Comparison of ENCODE assay signal across 8 cellular contexts in genomic region chr10:110137142-110137545, GRCh38.
DNase-seq lines count a peak whose midpoint lies in the region; ATAC-seq, FAIRE-seq and TF ChIP-seq lines count a peak whose summit lies in the region.

No MANE protein-coding gene starts in this region.

- POLR2A ChIA-PET in IMR-90 (lab: Charles Lee; ENCODE audit: unreplicated experiment) (no interaction called here), PC-3 (lab: Charles Lee; ENCODE audit: unreplicated experiment) (no interaction called here)

- CTCF ChIA-PET in IMR-90 (lab: Yijun Ruan, JAX), result interaction anchor here (0.6 to 3.0 kb wide), 8 partner anchors 73 to 253 kb away, joined by 3 to 14 read pairs (median 6); no protein-coding TSS in a partner anchor
- CTCF ChIA-PET in PC-3 (lab: Charles Lee), result no interaction called here

- H2BK5ac ChIP-seq in IMR-90 (ENCODE audit: low read depth, low read length, poor library complexity, severe bottlenecking), result peak overlapping the region; percentile 22

- H4K91ac ChIP-seq in IMR-90 (ENCODE audit: insufficient read depth, low read depth, low read length), result no peak overlapping the region

- ATAC-seq in GM19452 (IDR thresholded peaks at IDR 0.05; ENCODE audit: unreplicated experiment) (peak; percentile 66), IMR-90 (ENCODE audit: low read depth) (peak; percentile 82), PC-3 (peak; percentile 55), HG03457 (IDR thresholded peaks at IDR 0.05; ENCODE audit: unreplicated experiment) (no peak)
- ATAC-seq in stimulated activated naive CD8-positive, alpha-beta T cell treated with anti-CD3 and anti-CD28 coated beads, Interleukin-15, Interleukin-2, amounts not matched to agents 100 U/mL and 50 U/mL, for 24 hours, result peak; percentile 67

- H3K79me2 ChIP-seq in PC-3 (ENCODE audit: low read length) (no peaks in the 10 kb centered on the region), keratinocyte (ENCODE audit: control insufficient read depth, insufficient read depth, low read length) (no peaks in the 10 kb centered on the region)

- peak overlapping the region; percentile 85; the same call in 1 of the 2 replicates for H4K5ac ChIP-seq in IMR-90 (ENCODE audit: low read depth, low read length)

- no peak overlapping the region for H2BK20ac ChIP-seq in IMR-90 (ENCODE audit: low read depth, low read length)

- H2AK5ac ChIP-seq in IMR-90 (ENCODE audit: low read depth, low read length), result no peak overlapping the region

- 0 out of 2 replicates have a peak overlapping the region, but pooled peaks have one; percentile 10 for H3K14ac ChIP-seq in IMR-90 (replicated peaks; ENCODE audit: low read depth, low read length)

- H2AK9ac ChIP-seq in IMR-90 (replicated peaks; ENCODE audit: low read depth, low read length, poor library complexity), result no peak overlapping the region

- H3K56ac ChIP-seq in IMR-90 (ENCODE audit: extremely low read depth, insufficient read depth, low read length), result no peak overlapping the region

- H3K4me3 ChIP-seq in IMR-90 (ENCODE audit: insufficient read depth, low read depth, low read length) (no peak overlapping the region), PC-3 (ENCODE audit: low read length) (no peak overlapping the region), cardiac fibroblast (replicated peaks in 1 of 2; ENCODE audit: low read depth in 2 of 2, low read length in 2 of 2) (no peak overlapping the region), keratinocyte (ENCODE audit: control insufficient read depth in 2 of 3, extremely low read depth in 1 of 3, insufficient read depth in 2 of 3, low read depth in 1 of 3, low read length in 3 of 3) (no peak overlapping the region)

- H3K4me2 ChIP-seq in IMR-90 (ENCODE audit: low read depth, low read length) (peak overlapping the region; percentile 73; the same call in 1 of the 2 replicates), PC-3 (ENCODE audit: low read length) (no peak overlapping the region), keratinocyte (ENCODE audit: control insufficient read depth, extremely low read depth, insufficient read depth, low read depth, low read length) (peak overlapping the region; percentile 38)

- H3K9ac ChIP-seq in IMR-90 (ENCODE audit: low read depth, low read length) (no peak overlapping the region; the same call in 1 of the 2 replicates), PC-3 (ENCODE audit: low read length) (no peak overlapping the region), keratinocyte (ENCODE audit: control insufficient read depth, extremely low read depth, insufficient read depth, low read length) (no peak overlapping the region)

- H3K27ac ChIP-seq in IMR-90 (ENCODE audit: insufficient read depth, low read length) (no peak overlapping the region), PC-3 (ENCODE audit: low read length) (no peak overlapping the region), keratinocyte (ENCODE audit: control insufficient read depth, insufficient read depth, low read length) (no peak overlapping the region)

- peak; percentile 13 for DNase-seq in DMS 273 treated with DMSO at 0.1 percent for 48 hours (lab: John Stamatoyannopoulos, UW)
- peak; percentile 78 for DNase-seq in IMR-90
- DNase-seq in PC-3, result peak; percentile 72
- peak; percentile 89 for DNase-seq in cardiac fibroblast (ENCODE audit: low read depth in 2 of 2)
- peak; percentile 5 for DNase-seq in keratinocyte (ENCODE audit: low read depth, low spot score)
- DNase-seq in stimulated activated naive CD8-positive, alpha-beta T cell treated with anti-CD3 and anti-CD28 coated beads, Interleukin-15, Interleukin-2, amounts not matched to agents 100 U/mL and 50 U/mL, for 24 hours, result no peak

- H3K18ac ChIP-seq in IMR-90 (ENCODE audit: low read depth, low read length), result no peak overlapping the region; the same call in 1 of the 2 replicates

- H4K8ac ChIP-seq in IMR-90 (ENCODE audit: low read depth in 2 of 2, low read length in 2 of 2), result peak overlapping the region in 1 of 2 experiments; percentile 39; a peak in 2 of 4 replicates

- in situ Hi-C loops in IMR-90 (cut with MboI; ENCODE audit: low sequenced_read_pairs), result loop anchor here (5.0 kb wide), 3 partner anchors 85 to 255 kb away; no protein-coding TSS in a partner anchor

- H2BK120ac ChIP-seq in IMR-90 (ENCODE audit: low read depth, low read length), result no peak overlapping the region

- no peaks in the 10 kb centered on the region for H3K9me3 ChIP-seq in IMR-90 (ENCODE audit: control insufficient read depth, insufficient read depth, low read length)
- no peaks in the 10 kb centered on the region for H3K9me3 ChIP-seq in PC-3 (ENCODE audit: low read length)
- H3K9me3 ChIP-seq in keratinocyte (ENCODE audit: control insufficient read depth, low read depth, low read length), result no peaks in the 10 kb centered on the region

- no CpG with 5 or more reads among the region's 2 CpGs for WGBS in IMR-90 (ENCODE audit: extremely low coverage in 2 of 2, insufficient read length in 1 of 2), 2 experiments

- H2BK15ac ChIP-seq in IMR-90 (ENCODE audit: low read depth, low read length), result no peak overlapping the region

- H3F3A ChIP-seq in PC-3 (ENCODE audit: low read length, unreplicated experiment), result no peaks in the 10 kb centered on the region

- dilution Hi-C loops in IMR-90 (cut with HindIII; ENCODE audit: low sequenced_read_pairs, unreplicated experiment), result loop anchor here (25.0 kb wide), 1 partner anchor 150 kb away; no protein-coding TSS in a partner anchor
- dilution Hi-C loops in keratinocyte (cut with MboI; ENCODE audit: extremely low pct_ligation_motif_present, low sequenced_read_pairs), result loop anchor here (25.0 kb wide), 1 partner anchor 150 kb away; no protein-coding TSS in a partner anchor

- no peaks in the 10 kb centered on the region for H3K27me3 ChIP-seq in IMR-90 (ENCODE audit: control insufficient read depth, insufficient read depth, low read length)
- H3K27me3 ChIP-seq in PC-3 (ENCODE audit: low read length), result no peaks in the 10 kb centered on the region
- no peaks in the 10 kb centered on the region for H3K27me3 ChIP-seq in keratinocyte (ENCODE audit: control insufficient read depth, extremely low read depth, insufficient read depth, low read length)

- H3K4me1 ChIP-seq in IMR-90 (ENCODE audit: control insufficient read depth, insufficient read depth, low read length) (0 out of 2 replicates have a peak, but pooled peaks cover 2% of the 10 kb centered on the region), PC-3 (ENCODE audit: insufficient read depth, low read length) (no peaks in the 10 kb centered on the region), keratinocyte (ENCODE audit: control insufficient read depth, extremely low read depth, insufficient read depth, low read length) (peaks cover 8% of the 10 kb centered on the region)

- H2AFZ ChIP-seq in IMR-90 (replicated peaks; ENCODE audit: low read length, poor library complexity), result no peak overlapping the region
- peak overlapping the region; percentile 51; the same call in 1 of the 2 replicates for H2AFZ ChIP-seq in PC-3 (ENCODE audit: low read length)
- H2AFZ ChIP-seq in keratinocyte (ENCODE audit: control insufficient read depth, low read length), result peak overlapping the region; percentile 82

- peaks cover 8% of the 10 kb centered on the region for H3K36me3 ChIP-seq in IMR-90 (ENCODE audit: control insufficient read depth, insufficient read depth, low read length)
- no peaks in the 10 kb centered on the region for H3K36me3 ChIP-seq in PC-3 (ENCODE audit: low read depth, low read length)
- H3K36me3 ChIP-seq in keratinocyte (ENCODE audit: control insufficient read depth in 2 of 2, extremely low read depth in 1 of 2, insufficient read depth in 2 of 2, low read length in 2 of 2), result no peaks in the 10 kb centered on the region

- BruUV-seq in IMR-90 (replicated peaks; lab: Mats Ljungman, UMichigan) (no TSS peak), PC-3 (replicated peaks; lab: Mats Ljungman, UMichigan) (no TSS peak)

- no peak overlapping the region for H3K23ac ChIP-seq in IMR-90 (ENCODE audit: low read depth, low read length)

- TF ChIP-seq RAD21 in IMR-90 (IDR thresholded peaks at IDR 0.05; ENCODE audit: low read length), result peak; percentile 88

- H3K9me1 ChIP-seq in IMR-90 (ENCODE audit: insufficient read depth, low read length) (no peaks in the 10 kb centered on the region), keratinocyte (ENCODE audit: control insufficient read depth, extremely low read depth, insufficient read depth, low read length) (no peaks in the 10 kb centered on the region)

- peak; percentile 89 for TF ChIP-seq CTCF in IMR-90 (conservative IDR thresholded peaks at IDR 0.05; ENCODE audit: low read depth, low read length)
- peak; percentile 85 for TF ChIP-seq CTCF in PC-3 (conservative IDR thresholded peaks at IDR 0.05; ENCODE audit: low read depth, low read length)
- TF ChIP-seq CTCF in cardiac fibroblast (IDR thresholded peaks at IDR 0.05; ENCODE audit: low read depth, low read length), result peak; percentile 50
- TF ChIP-seq CTCF in keratinocyte (optimal IDR thresholded peaks at IDR 0.05 in 1 of 3, IDR thresholded peaks at IDR 0.05 in 1 of 3, conservative IDR thresholded peaks at IDR 0.05 in 1 of 3; ENCODE audit: extremely low read depth in 1 of 3, insufficient read depth in 2 of 3, low read length in 3 of 3), result peak in 2 of 3 experiments; percentile 50 to 64

- no peaks in the 10 kb centered on the region for H4K20me1 ChIP-seq in IMR-90 (ENCODE audit: insufficient read depth, low read length)
- no peaks in the 10 kb centered on the region for H4K20me1 ChIP-seq in PC-3 (ENCODE audit: low read length)
- no peaks in the 10 kb centered on the region for H4K20me1 ChIP-seq in keratinocyte (ENCODE audit: control insufficient read depth, extremely low read depth, insufficient read depth, low read length)

- no peak overlapping the region for H3K4ac ChIP-seq in IMR-90 (ENCODE audit: low read depth, low read length)

- no peaks in the 10 kb centered on the region for H3K9me2 ChIP-seq in PC-3 (replicated peaks; ENCODE audit: low read length)

- H3K79me1 ChIP-seq in IMR-90 (ENCODE audit: low read depth in 1 of 2, low read length in 2 of 2), result no peaks in the 10 kb centered on the region

- FAIRE-seq in keratinocyte (lab: Jason Lieb, UNC), result peak; percentile 94

- intact Hi-C loops in IMR-90 (cut with micrococcal nuclease), result loop anchor here (1.0 to 10.0 kb wide), 4 partner anchors 89 to 438 kb away; no protein-coding TSS in a partner anchor
- intact Hi-C loops in PC-3 (cut with micrococcal nuclease), result loop anchor here (1.0 kb wide), 2 partner anchors 142 to 253 kb away; no protein-coding TSS in a partner anchor

- no peak for TF ChIP-seq POLR2A in IMR-90 (IDR thresholded peaks at IDR 0.05; ENCODE audit: low read depth, low read length)

TF ChIP-seq in IMR-90, 13 proteins besides CTCF, POLR2A, EP300 and RAD21 (continues in another document):
- TF ChIP-seq ELK1 (IDR thresholded peaks at IDR 0.05; ENCODE audit: borderline replicate concordance, low read depth, low read length) (no peak), CEBPB (IDR thresholded peaks at IDR 0.05; ENCODE audit: low read depth, low read length) (peak; percentile 94)
